ENCODE assay signal across 15 cellular contexts in genomic region chr20:13649548-13649947, GRCh38. TPM values are rescaled to one million over a fixed set of nuclear protein-coding genes. Genes with fewer than 3 reads are reported as not detected.
DNase-seq lines count a peak whose midpoint lies in the region; ATAC-seq and TF ChIP-seq lines count a peak whose summit lies in the region.
"Had no signal": no experiment of that assay in that cellular context is flagged by ENCODE, and none has a peak within 500 bp of the region (broad histone marks: within the 10 kb centered on the region; RNA-seq: fewer than 3 reads in every experiment).

No MANE protein-coding gene starts in this region.

- no peak for TF ChIP-seq EP300 in transverse colon (IDR thresholded peaks at IDR 0.05; ENCODE audit: low read depth)

- no peaks in the 10 kb centered on the region for H3K9me3 ChIP-seq in left lung
- H3K9me3 ChIP-seq in transverse colon: no peaks in the 10 kb centered on the region
- H3K9me3 ChIP-seq: thoracic aorta had no signal

- no peak overlapping the region for H3K4me3 ChIP-seq in left lung
- no peak overlapping the region for H3K4me3 ChIP-seq in transverse colon
- H3K4me3 ChIP-seq: thoracic aorta had no signal

- intact Hi-C loops in left lung (cut with DNase I): no loop called here
- intact Hi-C loops in transverse colon (cut with DNase I; ENCODE audit: low total_unique reads): no loop called here

- no peak for TF ChIP-seq CTCF in left lung (IDR thresholded peaks at IDR 0.05)
- TF ChIP-seq CTCF in transverse colon (IDR thresholded peaks at IDR 0.05): no peak

- H3K27me3 Mint-ChIP-seq in immature natural killer cell (ENCODE audit: low read depth in 3 of 3): peaks cover 1 to 17% (median 7%) of the 10 kb centered on the region in 3 donors

- peaks cover 0 to 2% (median 0%) of the 10 kb centered on the region in 6 donors for H3K9me3 Mint-ChIP-seq in immature natural killer cell

- no peaks in the 10 kb centered on the region for H3K36me3 Mint-ChIP-seq in immature natural killer cell

- H3K4me1 Mint-ChIP-seq in immature natural killer cell: no peaks in the 10 kb centered on the region

- WGBS in transverse colon (ENCODE audit: low coverage in 1 of 2), 2 donors: 56 to 60% methylated on average over 3 to 4 of the region's 4 CpGs

- no peak for TF ChIP-seq POLR2A in transverse colon (IDR thresholded peaks at IDR 0.05)

- H3K27me3 ChIP-seq in left lung (peaks cover 0 to 13% of the 10 kb centered on the region in 2 donors), transverse colon (no peaks in the 10 kb centered on the region)

- peak overlapping the region in 1 of 2 donors; percentile 29 for H3K27ac ChIP-seq in left lung
- no peak overlapping the region for H3K27ac ChIP-seq in transverse colon
- H3K27ac ChIP-seq: 22Rv1, thoracic aorta had no signal

- DNase-seq in DMS 273 (lab: John Stamatoyannopoulos, UW; ENCODE audit: unreplicated experiment): peak; percentile 29
- no peak for DNase-seq in DMS 273 treated with DMSO at 0.1 percent for 48 hours (lab: John Stamatoyannopoulos, UW)
- DNase-seq in ecto neural progenitor cell (ENCODE audit: low spot score): peak; percentile 54
- peak in 1 of 2 donors; percentile 50 for DNase-seq in left lung
- DNase-seq in transverse colon: peak; percentile 17
- DNase-seq in immature natural killer cell: no peak
- DNase-seq in GM19240 (ENCODE audit: insufficient read length, low spot score): no peak
- DNase-seq in GM19238 (ENCODE audit: insufficient read length, low spot score): no peak
- DNase-seq: hippocampal formation, midbrain, MV-4-11, NCI-H524 treated with DMSO at 0.1 percent for 48 hours, SHP77 treated with DMSO at 0.1 percent for 48 hours had no signal

- in situ Hi-C loops in transverse colon (cut with MboI; ENCODE audit: low pct_ligation_motif_present in 1 of 4, low pct_unique_long_range_greater_than_20kb in 1 of 4, low sequenced_read_pairs in 3 of 4): no loop called here

- no peaks in the 10 kb centered on the region for H3K4me1 ChIP-seq in left lung
- H3K4me1 ChIP-seq in transverse colon: no peaks in the 10 kb centered on the region

- H3K36me3 ChIP-seq in left lung: no peaks in the 10 kb centered on the region
- H3K36me3 ChIP-seq in transverse colon: no peaks in the 10 kb centered on the region
- H3K36me3 ChIP-seq: thoracic aorta had no signal

- no peak overlapping the region for H3K4me3 Mint-ChIP-seq in immature natural killer cell

- H3K27ac Mint-ChIP-seq in immature natural killer cell: no peak overlapping the region

- ATAC-seq in left lung: peak; percentile 64

RNA-seq across cellular contexts. Expression of gene TASP1, which starts 10.8 kb away (rescaled TPM):
- total RNA-seq in left lung: 10 to 100 TPM; 12.9 to 15.0 TPM
- 10 to 100 TPM in 3 of 4 donors, 1 to 10 TPM in 1; 3.0 to 18.1 (median 12.9) TPM for total RNA-seq in transverse colon
- polyA plus RNA-seq in immature natural killer cell: 10 to 100 TPM in 1 of 3 donors, 1 to 10 TPM in 2; 5.0 to 12.7 (median 6.8) TPM

Comparison
In these comparisons a context has a peak if more than half of its experiments do, and no peak if none do; other contexts are left out.
1. DNase-seq: peak in DMS 273 (single experiment), ecto neural progenitor cell (single experiment) and transverse colon (single experiment); none in DMS 273 treated with DMSO at 0.1 percent for 48 hours (single experiment), immature natural killer cell (0 of 3), GM19240 (single experiment) and GM19238 (single experiment).